ENCODE assay signal across 20 cellular contexts in genomic region chr20:33604991-33605370, GRCh38. TPM values are rescaled to one million over a fixed set of nuclear protein-coding genes. Genes with fewer than 3 reads are reported as not detected.
"Had no signal": no experiment of that assay in that cellular context is flagged by ENCODE, and none has a peak within 500 bp of the region (broad histone marks: within the 10 kb centered on the region; RNA-seq: fewer than 3 reads in every experiment).

No MANE protein-coding gene starts in this region.

- H3K79me2 ChIP-seq: parathyroid adenoma had no signal

- ATAC-seq: gastroesophageal sphincter; sciatic nerve; stimulated activated effector memory CD8-positive, alpha-beta T cell treated with anti-CD3 and anti-CD28 coated beads, Interleukin-12 subunit alpha, Interleukin-12 subunit beta, amount 100 ng/mL, for 72 hours; stimulated activated naive CD8-positive, alpha-beta T cell treated with anti-CD3 and anti-CD28 coated beads, Interleukin-15, amount 100 ng/mL, for 72 hours had no signal

- H3K4me1 ChIP-seq: breast epithelium, colonic mucosa, parathyroid adenoma, transverse colon had no signal

- H2AFZ ChIP-seq: parathyroid adenoma had no signal

- H3K9ac ChIP-seq: parathyroid adenoma had no signal

- H3K27me3 ChIP-seq: breast epithelium, colonic mucosa, esophagus muscularis mucosa, gastroesophageal sphincter, heart left ventricle, transverse colon had no signal

- H3K27ac ChIP-seq: breast epithelium, colonic mucosa, esophagus muscularis mucosa, gastroesophageal sphincter, parathyroid adenoma, transverse colon had no signal

- H3K9me3 ChIP-seq: breast epithelium, colonic mucosa, esophagus muscularis mucosa, gastroesophageal sphincter, heart left ventricle, transverse colon had no signal

- H3K4me3 ChIP-seq: breast epithelium, colonic mucosa, esophagus muscularis mucosa, gastroesophageal sphincter, heart left ventricle, transverse colon had no signal

- DNase-seq: activated CD4-positive, alpha-beta memory T cell treated with anti-CD3 and anti-CD28 coated beads for 36 hours; activated CD4-positive, alpha-beta T cell treated with anti-CD3 and anti-CD28 coated beads for 48 hours; activated naive CD4-positive, alpha-beta T cell treated with Interleukin-2 at 50 U/mL for 16 hours; activated naive CD8-positive, alpha-beta T cell treated with anti-CD3 and anti-CD28 coated beads for 36 hours; activated T-cell treated with anti-CD3 and anti-CD28 coated beads, Interleukin-2, amount 50 U/mL, for 48 hours; colonic mucosa; heart left ventricle; nephron progenitor cell; small intestine; stimulated activated CD4-positive, alpha-beta T cell treated with anti-CD3 and anti-CD28 coated beads, Interleukin-2, amount 100 ng/mL, for 24 hours; stimulated activated naive CD8-positive, alpha-beta T cell treated with anti-CD3 and anti-CD28 coated beads, Interleukin-15, amount 100 ng/mL, for 72 hours; transverse colon had no signal

- H3K36me3 ChIP-seq: breast epithelium, colonic mucosa, transverse colon had no signal

RNA-seq across cellular contexts. Expression of gene C20orf144, which starts 57.1 kb away (rescaled TPM):
- total RNA-seq: gastroesophageal sphincter, liver, sciatic nerve, temporal lobe, transverse colon had no signal
